Comparison of ENCODE assay signal across 30 cellular contexts in the genomic region with DNA sequence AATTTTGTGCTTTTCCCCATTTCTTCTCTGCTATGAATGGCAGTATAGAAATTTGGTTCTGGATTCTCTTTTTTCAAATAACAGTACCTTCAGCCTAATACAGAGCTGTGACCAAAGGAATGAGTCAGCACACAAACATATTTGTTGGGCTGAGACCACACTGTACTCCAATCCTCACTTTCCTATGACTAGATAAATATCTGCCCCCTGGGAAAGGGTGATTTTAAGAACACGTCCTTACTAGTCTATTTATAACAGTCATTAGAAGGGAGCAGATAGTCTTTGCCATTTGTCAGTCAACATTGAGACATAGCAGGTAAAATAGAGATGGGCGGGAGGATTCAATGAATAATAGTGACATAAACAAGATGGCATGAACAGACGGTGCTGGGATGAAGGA.
"Had no signal": no experiment of that assay in that cellular context is flagged by ENCODE, and none has a peak within 500 bp of the region (broad histone marks: within the 10 kb centered on the region; RNA-seq: fewer than 3 reads in every experiment).

No MANE protein-coding gene starts in this region.

- ATAC-seq: activated T-cell treated with anti-CD3 and anti-CD28 coated beads, Interleukin-2, amount 50 U/mL, for 4 hours; esophagus mucosa; gastroesophageal sphincter; left lobe of liver; lower lobe of right lung; naive thymus-derived CD4-positive, alpha-beta T cell; stimulated activated memory B cell treated with anti-CD40 and anti-IgM and Interleukin-4, amounts not matched to agents 10 μg/mL and 1 μg/mL and 100 μg/mL, for 72 hours; T-helper 17 cell had no signal

- H3K27ac Mint-ChIP-seq: activated B cell treated with CpG ODN at 0.5 μM for 24 hours; activated naive CD8-positive, alpha-beta T cell treated with anti-CD3 and anti-CD28 coated beads for 36 hours; activated T-helper 2 cell treated with anti-CD3 and anti-CD28 coated beads, Interferon-gamma antibody, Interleukin-2, Interleukin-4, amounts not matched to agents 10 μg/mL and 5 μg/mL and 100 μg/mL, durations not matched to agents 14 hours and 24 hours and 36 hours; naive thymus-derived CD4-positive, alpha-beta T cell; neural progenitor cell; progenitor cell of endocrine pancreas; stimulated activated memory B cell treated with anti-CD40 and anti-IgM and Interleukin-4, amounts not matched to agents 10 μg/mL and 1 μg/mL and 100 μg/mL, for 72 hours; T-helper 17 cell had no signal

- H3K36me3 ChIP-seq: gastroesophageal sphincter, lower lobe of right lung, neural progenitor cell, sigmoid colon, stomach, transverse colon, vagina had no signal

- H3K4me3 Mint-ChIP-seq: activated B cell treated with CpG ODN at 0.5 μM for 24 hours; activated naive CD8-positive, alpha-beta T cell treated with anti-CD3 and anti-CD28 coated beads for 36 hours; activated T-cell treated with anti-CD3 and anti-CD28 coated beads, Interleukin-2, amount 50 U/mL, for 4 hours; naive thymus-derived CD4-positive, alpha-beta T cell; neural progenitor cell; stimulated activated memory B cell treated with anti-CD40 and anti-IgM and Interleukin-4, amounts not matched to agents 10 μg/mL and 1 μg/mL and 100 μg/mL, for 72 hours; T-helper 17 cell had no signal

- H3K27me3 ChIP-seq: gastroesophageal sphincter, neural progenitor cell, sigmoid colon, stomach, transverse colon, vagina had no signal

- H3K36me3 Mint-ChIP-seq: activated naive CD8-positive, alpha-beta T cell treated with anti-CD3 and anti-CD28 coated beads for 36 hours; naive thymus-derived CD4-positive, alpha-beta T cell; neural progenitor cell; stimulated activated memory B cell treated with anti-CD40 and anti-IgM and Interleukin-4, amounts not matched to agents 10 μg/mL and 1 μg/mL and 100 μg/mL, for 72 hours had no signal

- H3K4me1 Mint-ChIP-seq: activated B cell treated with CpG ODN at 0.5 μM for 24 hours; activated naive CD8-positive, alpha-beta T cell treated with anti-CD3 and anti-CD28 coated beads for 36 hours; naive thymus-derived CD4-positive, alpha-beta T cell; neural progenitor cell; stimulated activated memory B cell treated with anti-CD40 and anti-IgM and Interleukin-4, amounts not matched to agents 10 μg/mL and 1 μg/mL and 100 μg/mL, for 72 hours; T-helper 17 cell had no signal

- DNase-seq: activated B cell treated with CpG ODN at 0.5 μM for 24 hours; activated CD4-positive, alpha-beta T cell treated with anti-CD3 and anti-CD28 coated beads for 4 hours; activated CD4-positive, alpha-beta T cell treated with anti-CD3 and anti-CD28 coated beads, Interleukin-2, amount 50 U/mL, for 48 hours; activated CD8-positive, alpha-beta memory T cell treated with anti-CD3 and anti-CD28 coated beads, Interleukin-2, amount 50 U/mL, for 48 hours; activated naive CD4-positive, alpha-beta T cell treated with Interleukin-2 at 50 U/mL for 16 hours; activated naive CD8-positive, alpha-beta T cell treated with anti-CD3 and anti-CD28 coated beads for 36 hours; activated T-cell treated with anti-CD3 and anti-CD28 coated beads, Interleukin-2, amount 50 U/mL, for 4 hours; cerebellar nuclear complex; effector CD4-positive, alpha-beta T cell; head of caudate nucleus; hypothalamus; kidney; lower lobe of right lung; naive thymus-derived CD4-positive, alpha-beta T cell; retina; sigmoid colon; stimulated activated CD4-positive, alpha-beta T cell treated with anti-CD3 and anti-CD28 coated beads, Interleukin-15, amount 100 ng/mL, for 24 hours; stomach; T-helper 17 cell; transverse colon had no signal

- H3K27me3 Mint-ChIP-seq: activated B cell treated with CpG ODN at 0.5 μM for 24 hours; activated naive CD8-positive, alpha-beta T cell treated with anti-CD3 and anti-CD28 coated beads for 36 hours; progenitor cell of endocrine pancreas; stimulated activated memory B cell treated with anti-CD40 and anti-IgM and Interleukin-4, amounts not matched to agents 10 μg/mL and 1 μg/mL and 100 μg/mL, for 72 hours; T-helper 17 cell had no signal

- H3K9me3 Mint-ChIP-seq: activated B cell treated with CpG ODN at 0.5 μM for 24 hours; activated naive CD8-positive, alpha-beta T cell treated with anti-CD3 and anti-CD28 coated beads for 36 hours; activated T-cell treated with anti-CD3 and anti-CD28 coated beads, Interleukin-2, amount 50 U/mL, for 4 hours; activated T-helper 2 cell treated with anti-CD3 and anti-CD28 coated beads, Interferon-gamma antibody, Interleukin-2, Interleukin-4, amounts not matched to agents 10 μg/mL and 5 μg/mL and 100 μg/mL, durations not matched to agents 14 hours and 24 hours and 36 hours; neural progenitor cell; stimulated activated memory B cell treated with anti-CD40 and anti-IgM and Interleukin-4, amounts not matched to agents 10 μg/mL and 1 μg/mL and 100 μg/mL, for 72 hours had no signal

- H3K4me3 ChIP-seq: gastroesophageal sphincter, lower lobe of right lung, neural progenitor cell, sigmoid colon, smooth muscle cell, stomach, transverse colon, vagina had no signal

- FAIRE-seq: endometrium, kidney had no signal
